1 cellular context compared by ENCODE assay signal in the genomic region with DNA sequence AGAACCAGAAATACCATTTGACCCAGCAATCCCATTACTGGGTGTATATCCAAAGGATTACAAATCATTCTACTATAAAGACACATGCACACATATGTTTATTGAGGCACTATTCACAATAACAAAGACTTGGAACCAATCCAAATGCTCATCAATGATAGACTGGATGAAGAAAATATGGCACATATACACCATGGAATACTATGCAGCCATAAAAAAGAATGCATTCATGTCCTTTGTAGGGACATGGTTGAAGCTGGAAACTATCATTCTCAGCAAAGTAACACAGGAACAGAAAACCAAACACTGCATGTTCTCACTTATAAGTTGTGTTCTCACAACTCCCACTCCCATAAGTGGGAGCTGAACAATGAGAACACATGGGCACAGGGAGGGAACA.
TF ChIP-seq lines count a peak whose summit lies in the region.

No MANE protein-coding gene starts in this region.

TF ChIP-seq in GM12878, 131 proteins besides CTCF, POLR2A, EP300 and RAD21:
- 0 out of 2 replicates have a peak, but pooled peaks have one; percentile 57 for TF ChIP-seq ZNF217 (IDR thresholded peaks at IDR 0.05)
